Comparison of ENCODE assay signal across 8 cellular contexts in the genomic region with DNA sequence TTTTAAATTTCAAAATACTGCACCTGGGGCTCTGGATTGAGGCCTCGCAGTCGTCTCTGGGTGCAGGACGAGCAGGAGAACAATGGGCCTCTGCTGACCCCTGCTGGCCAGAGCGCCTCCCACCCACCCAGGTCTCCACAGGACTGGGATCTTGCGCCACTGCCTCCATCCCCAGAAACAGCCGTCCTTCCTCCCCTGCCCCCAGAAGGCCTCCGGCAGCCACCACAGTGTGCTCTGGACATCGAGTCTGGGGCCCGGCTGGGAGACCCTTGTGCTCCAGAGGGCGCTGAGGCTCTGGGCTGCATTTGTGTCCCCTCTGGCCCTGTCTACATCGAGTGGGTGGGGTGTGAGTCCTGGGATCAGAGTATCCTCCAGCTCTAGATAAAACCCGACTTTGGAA. TPM values are rescaled to one million over a fixed set of nuclear protein-coding genes. Genes with fewer than 3 reads are reported as not detected.
DNase-seq lines count a peak whose midpoint lies in the region; ATAC-seq and TF ChIP-seq lines count a peak whose summit lies in the region.

No MANE protein-coding gene starts in this region.

- H3K4me3 ChIP-seq in upper lobe of left lung = no peak overlapping the region

- CTCF ChIA-PET in GM10248 (lab: Yijun Ruan, JAX) = interaction anchor here (0.6 to 6.1 kb wide), 39 partner anchors 9 to 510 kb away, joined by 3 to 117 read pairs (median 5); a partner anchor contains a TSS
- CTCF ChIA-PET in activated naive CD4-positive, alpha-beta T cell treated with anti-CD3 and anti-CD28 coated beads for 36 hours (lab: Charles Lee) = interaction anchor here (0.6 to 5.1 kb wide), 37 partner anchors 13 to 624 kb away, joined by 3 to 74 read pairs (median 6); a partner anchor contains a TSS

- no peaks in the 10 kb centered on the region for H3K27me3 Mint-ChIP-seq in activated naive CD4-positive, alpha-beta T cell treated with anti-CD3 and anti-CD28 coated beads for 36 hours (ENCODE audit: low read depth)

- no peaks in the 10 kb centered on the region for H3K27me3 ChIP-seq in upper lobe of left lung

- H3K27ac Mint-ChIP-seq in activated naive CD4-positive, alpha-beta T cell treated with anti-CD3 and anti-CD28 coated beads for 36 hours = no peak overlapping the region

- 21 to 22% methylated on average over 8 to 9 of the region's 12 CpGs for WGBS in upper lobe of left lung, 2 donors

- no peak overlapping the region for H3K4me3 Mint-ChIP-seq in activated naive CD4-positive, alpha-beta T cell treated with anti-CD3 and anti-CD28 coated beads for 36 hours

- intact Hi-C loops in activated naive CD4-positive, alpha-beta T cell treated with anti-CD3 and anti-CD28 coated beads for 36 hours (cut with micrococcal nuclease) = loop anchor here (1.0 to 5.0 kb wide), 5 partner anchors 46 to 282 kb away; a partner anchor contains a TSS
- intact Hi-C loops in Right ventricle myocardium inferior (cut with DNase I) = loop anchor here (1.0 to 5.0 kb wide), 5 partner anchors 44 to 284 kb away; a partner anchor contains a TSS

- H3K4me1 Mint-ChIP-seq in activated naive CD4-positive, alpha-beta T cell treated with anti-CD3 and anti-CD28 coated beads for 36 hours (ENCODE audit: low read depth) = no peaks in the 10 kb centered on the region

- no peak for TF ChIP-seq POLR2A in upper lobe of left lung (IDR thresholded peaks at IDR 0.05)

- no peak overlapping the region for H3K27ac ChIP-seq in upper lobe of left lung

- H3K9me3 Mint-ChIP-seq in activated naive CD4-positive, alpha-beta T cell treated with anti-CD3 and anti-CD28 coated beads for 36 hours = no peaks in the 10 kb centered on the region

- H3K4me1 ChIP-seq in upper lobe of left lung = peaks cover 0 to 5% (median 0%) of the 10 kb centered on the region in 4 donors

- POLR2A ChIA-PET in GM10248 (lab: Yijun Ruan, JAX) = no interaction called here

- ATAC-seq in SK-N-SH treated with all-trans-retinoic acid at 6 μM for 48 hours (peak; percentile 98), Right ventricle myocardium inferior (peak; percentile 92), upper lobe of left lung (ENCODE audit: low FRiP score in 2 of 2) (peak; percentile 88 to 96), GM21737 (IDR thresholded peaks at IDR 0.05; ENCODE audit: unreplicated experiment) (no peak)

- H3K36me3 ChIP-seq in upper lobe of left lung = no peaks in the 10 kb centered on the region

- TF ChIP-seq EP300 in upper lobe of left lung (IDR thresholded peaks at IDR 0.05) = no peak

- peak; percentile 90 for DNase-seq in GM10248 (ENCODE audit: extremely low spot score)
- peak; percentile 92 for DNase-seq in activated naive CD4-positive, alpha-beta T cell treated with anti-CD3 and anti-CD28 coated beads for 36 hours
- DNase-seq in Right ventricle myocardium inferior (ENCODE audit: missing footprints) = peak; percentile 88
- peak; percentile 77 for DNase-seq in pons (ENCODE audit: low spot score)
- DNase-seq in upper lobe of left lung = peak; percentile 85 to 93

- H3K36me3 Mint-ChIP-seq in activated naive CD4-positive, alpha-beta T cell treated with anti-CD3 and anti-CD28 coated beads for 36 hours (ENCODE audit: low read depth) = no peaks in the 10 kb centered on the region

- no peaks in the 10 kb centered on the region for H3K9me3 ChIP-seq in upper lobe of left lung

- TF ChIP-seq CTCF in GM10248 (IDR thresholded peaks at IDR 0.05; ENCODE audit: control extremely low read depth, extremely low read depth, low read depth, missing control alignments) (peak; percentile 81), LNCAP (IDR thresholded peaks at IDR 0.05) (peak; percentile 87), upper lobe of left lung (IDR thresholded peaks at IDR 0.05) (peak; percentile 77 to 91 (median 85))

TF ChIP-seq in SK-N-SH treated with all-trans-retinoic acid at 6 μM for 48 hours, 23 proteins besides CTCF, POLR2A, EP300 and RAD21:
- no peak for TF ChIP-seq OSR1 (CRISPR knock-in tag; IDR thresholded peaks at IDR 0.05)
- no peak for TF ChIP-seq TOX (CRISPR knock-in tag; IDR thresholded peaks at IDR 0.05; ENCODE audit: borderline replicate concordance)
- no peak for TF ChIP-seq ARNTL (CRISPR knock-in tag; IDR thresholded peaks at IDR 0.05; ENCODE audit: borderline replicate concordance, low read depth)
- TF ChIP-seq PPARA (CRISPR knock-in tag; IDR thresholded peaks at IDR 0.05; ENCODE audit: borderline replicate concordance) = no peak
- TF ChIP-seq ZC3H10 (CRISPR knock-in tag; IDR thresholded peaks at IDR 0.05) = no peak
- TF ChIP-seq RARB (CRISPR knock-in tag; IDR thresholded peaks at IDR 0.05) = no peak
- TF ChIP-seq SNAI2 (CRISPR knock-in tag; IDR thresholded peaks at IDR 0.05) = no peak
- TF ChIP-seq CSDC2 (CRISPR knock-in tag; IDR thresholded peaks at IDR 0.05) = no peak
- no peak for TF ChIP-seq GLIS3 (CRISPR knock-in tag; IDR thresholded peaks at IDR 0.05)
- TF ChIP-seq, protein P1, sequence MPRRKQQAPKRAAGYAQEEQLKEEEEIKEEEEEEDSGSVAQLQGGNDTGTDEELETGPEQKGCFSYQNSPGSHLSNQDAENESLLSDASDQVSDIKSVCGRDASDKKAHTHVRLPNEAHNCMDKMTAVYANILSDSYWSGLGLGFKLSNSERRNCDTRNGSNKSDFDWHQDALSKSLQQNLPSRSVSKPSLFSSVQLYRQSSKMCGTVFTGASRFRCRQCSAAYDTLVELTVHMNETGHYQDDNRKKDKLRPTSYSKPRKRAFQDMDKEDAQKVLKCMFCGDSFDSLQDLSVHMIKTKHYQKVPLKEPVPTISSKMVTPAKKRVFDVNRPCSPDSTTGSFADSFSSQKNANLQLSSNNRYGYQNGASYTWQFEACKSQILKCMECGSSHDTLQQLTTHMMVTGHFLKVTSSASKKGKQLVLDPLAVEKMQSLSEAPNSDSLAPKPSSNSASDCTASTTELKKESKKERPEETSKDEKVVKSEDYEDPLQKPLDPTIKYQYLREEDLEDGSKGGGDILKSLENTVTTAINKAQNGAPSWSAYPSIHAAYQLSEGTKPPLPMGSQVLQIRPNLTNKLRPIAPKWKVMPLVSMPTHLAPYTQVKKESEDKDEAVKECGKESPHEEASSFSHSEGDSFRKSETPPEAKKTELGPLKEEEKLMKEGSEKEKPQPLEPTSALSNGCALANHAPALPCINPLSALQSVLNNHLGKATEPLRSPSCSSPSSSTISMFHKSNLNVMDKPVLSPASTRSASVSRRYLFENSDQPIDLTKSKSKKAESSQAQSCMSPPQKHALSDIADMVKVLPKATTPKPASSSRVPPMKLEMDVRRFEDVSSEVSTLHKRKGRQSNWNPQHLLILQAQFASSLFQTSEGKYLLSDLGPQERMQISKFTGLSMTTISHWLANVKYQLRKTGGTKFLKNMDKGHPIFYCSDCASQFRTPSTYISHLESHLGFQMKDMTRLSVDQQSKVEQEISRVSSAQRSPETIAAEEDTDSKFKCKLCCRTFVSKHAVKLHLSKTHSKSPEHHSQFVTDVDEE (CRISPR knock-in tag; IDR thresholded peaks at IDR 0.05) = no peak
- TF ChIP-seq, protein P2, sequence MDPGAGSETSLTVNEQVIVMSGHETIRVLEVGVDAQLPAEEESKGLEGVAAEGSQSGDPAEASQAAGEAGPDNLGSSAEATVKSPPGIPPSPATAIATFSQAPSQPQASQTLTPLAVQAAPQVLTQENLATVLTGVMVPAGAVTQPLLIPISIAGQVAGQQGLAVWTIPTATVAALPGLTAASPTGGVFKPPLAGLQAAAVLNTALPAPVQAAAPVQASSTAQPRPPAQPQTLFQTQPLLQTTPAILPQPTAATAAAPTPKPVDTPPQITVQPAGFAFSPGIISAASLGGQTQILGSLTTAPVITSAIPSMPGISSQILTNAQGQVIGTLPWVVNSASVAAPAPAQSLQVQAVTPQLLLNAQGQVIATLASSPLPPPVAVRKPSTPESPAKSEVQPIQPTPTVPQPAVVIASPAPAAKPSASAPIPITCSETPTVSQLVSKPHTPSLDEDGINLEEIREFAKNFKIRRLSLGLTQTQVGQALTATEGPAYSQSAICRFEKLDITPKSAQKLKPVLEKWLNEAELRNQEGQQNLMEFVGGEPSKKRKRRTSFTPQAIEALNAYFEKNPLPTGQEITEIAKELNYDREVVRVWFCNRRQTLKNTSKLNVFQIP (CRISPR knock-in tag; IDR thresholded peaks at IDR 0.05; ENCODE audit: borderline replicate concordance, low read depth) = no peak
- no peak for TF ChIP-seq ISL1 (CRISPR knock-in tag; IDR thresholded peaks at IDR 0.05)
- TF ChIP-seq BACH2 (CRISPR knock-in tag; IDR thresholded peaks at IDR 0.05; ENCODE audit: borderline replicate concordance) = no peak
- TF ChIP-seq TCF4 (CRISPR knock-in tag; IDR thresholded peaks at IDR 0.05; ENCODE audit: borderline replicate concordance) = no peak
- no peak for TF ChIP-seq ZFP3 (CRISPR knock-in tag; IDR thresholded peaks at IDR 0.05)

RNA-seq across cellular contexts. Expression of a gene that starts 6.7 kb away (rescaled TPM):
- not detected for total RNA-seq in activated naive CD4-positive, alpha-beta T cell treated with anti-CD3 and anti-CD28 coated beads for 36 hours
- total RNA-seq in Right ventricle myocardium inferior = 0.14 TPM
- total RNA-seq in upper lobe of left lung = 1 to 10 TPM in 4 of 6 donors, under 1 TPM in 1, not detected in 1; 0.22 to 7.3 (median 2.3) TPM

RNA-seq across cellular contexts. Expression of a gene that starts 23.3 kb away (rescaled TPM):
- 10 to 100 TPM; 40.1 to 41.6 TPM for total RNA-seq in activated naive CD4-positive, alpha-beta T cell treated with anti-CD3 and anti-CD28 coated beads for 36 hours
- total RNA-seq in Right ventricle myocardium inferior (125 TPM), upper lobe of left lung (10 to 100 TPM in 5 of 6 donors, 1 to 10 TPM in 1; 9.1 to 76.8 (median 19.9) TPM)

RNA-seq across cellular contexts. Expression of a gene that starts 58.4 kb away (rescaled TPM):
- 10 to 100 TPM; 44.2 to 46.9 TPM for total RNA-seq in activated naive CD4-positive, alpha-beta T cell treated with anti-CD3 and anti-CD28 coated beads for 36 hours
- total RNA-seq in Right ventricle myocardium inferior (30.0 TPM), upper lobe of left lung (10 to 100 TPM; 33.6 to 67.1 (median 50.3) TPM)
